ENCODE assay signal across 1 cellular context in the genomic region with DNA sequence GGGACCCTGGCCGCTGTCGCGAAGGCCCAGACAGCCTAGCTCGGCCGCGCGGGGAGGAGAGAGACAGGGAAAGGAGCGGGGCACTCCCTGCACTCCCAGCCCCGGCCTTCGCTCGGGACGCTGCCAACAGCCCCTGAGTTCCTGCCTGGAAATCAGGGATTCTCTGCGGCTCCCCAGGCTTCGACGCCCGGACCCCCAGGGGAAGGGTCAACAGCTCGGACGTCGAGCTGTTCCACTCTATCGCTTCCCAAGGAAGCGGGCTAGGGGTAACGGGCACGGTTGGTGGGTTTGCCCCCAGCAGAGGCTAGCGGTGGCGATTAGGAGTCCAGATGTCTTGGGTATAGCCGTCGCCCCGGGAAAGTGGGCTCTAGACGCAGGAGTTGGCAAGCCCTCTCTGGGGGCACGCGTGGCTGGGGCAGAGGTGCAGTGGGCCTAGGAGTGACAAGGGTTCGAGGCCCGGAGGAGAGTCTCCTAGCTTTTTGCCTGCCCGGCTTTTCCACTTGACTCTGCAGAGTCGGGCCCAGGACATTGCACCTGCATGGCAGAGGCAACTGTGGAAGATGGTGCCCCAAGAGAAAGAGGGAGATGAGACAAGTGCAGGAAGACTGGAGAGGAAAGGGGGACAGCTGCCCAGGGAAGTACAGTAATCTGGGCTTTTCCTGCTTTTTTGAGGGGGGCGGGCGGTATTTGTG.
TF ChIP-seq lines count a peak whose summit lies in the region.

No MANE protein-coding gene starts in this region.

TF ChIP-seq in endothelial cell of umbilical vein, 7 proteins besides CTCF, POLR2A, EP300 and RAD21:
- TF ChIP-seq EZH2 (IDR thresholded peaks at IDR 0.05; ENCODE audit: borderline replicate concordance, low read depth, low read length, severe bottlenecking): peak; percentile 93
- no peak for TF ChIP-seq GATA2 (IDR thresholded peaks at IDR 0.05; ENCODE audit: insufficient read depth, insufficient read length, low read depth, low read length)
